In genomic region chr1:7702365-7702764, GRCh38 we compare ENCODE assay signal across 1 cellular context.
A peak's percentile ranks its signal among the peaks of the same experiment; 100 is the strongest.
TF ChIP-seq lines count a peak whose summit lies in the region.

No MANE protein-coding gene starts in this region.

TF ChIP-seq in HepG2, 621 proteins besides CTCF, POLR2A, EP300 and RAD21 (continued from another document):
- peak; percentile 88 for TF ChIP-seq ZNF331 (CRISPR knock-in tag; IDR thresholded peaks at IDR 0.05)
- no peak for TF ChIP-seq MYC (CRISPR knock-in tag; IDR thresholded peaks at IDR 0.05; ENCODE audit: borderline replicate concordance)
- TF ChIP-seq DR1 (CRISPR knock-in tag; IDR thresholded peaks at IDR 0.05): no peak
- no peak for TF ChIP-seq CAMTA2 (CRISPR knock-in tag; IDR thresholded peaks at IDR 0.05; ENCODE audit: borderline replicate concordance)
- TF ChIP-seq SMAD3 (CRISPR knock-in tag; IDR thresholded peaks at IDR 0.05): no peak
- TF ChIP-seq, protein P1, sequence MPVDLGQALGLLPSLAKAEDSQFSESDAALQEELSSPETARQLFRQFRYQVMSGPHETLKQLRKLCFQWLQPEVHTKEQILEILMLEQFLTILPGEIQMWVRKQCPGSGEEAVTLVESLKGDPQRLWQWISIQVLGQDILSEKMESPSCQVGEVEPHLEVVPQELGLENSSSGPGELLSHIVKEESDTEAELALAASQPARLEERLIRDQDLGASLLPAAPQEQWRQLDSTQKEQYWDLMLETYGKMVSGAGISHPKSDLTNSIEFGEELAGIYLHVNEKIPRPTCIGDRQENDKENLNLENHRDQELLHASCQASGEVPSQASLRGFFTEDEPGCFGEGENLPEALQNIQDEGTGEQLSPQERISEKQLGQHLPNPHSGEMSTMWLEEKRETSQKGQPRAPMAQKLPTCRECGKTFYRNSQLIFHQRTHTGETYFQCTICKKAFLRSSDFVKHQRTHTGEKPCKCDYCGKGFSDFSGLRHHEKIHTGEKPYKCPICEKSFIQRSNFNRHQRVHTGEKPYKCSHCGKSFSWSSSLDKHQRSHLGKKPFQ (CRISPR knock-in tag; IDR thresholded peaks at IDR 0.05; ENCODE audit: insufficient replicate concordance): no peak
- TF ChIP-seq SOX6 (IDR thresholded peaks at IDR 0.05): no peak
- TF ChIP-seq SOX6 (CRISPR knock-in tag; IDR thresholded peaks at IDR 0.05): no peak
